In genomic region chr17:78378225-78379133, GRCh38 we compare ENCODE assay signal across 8 cellular contexts. TPM values are rescaled to one million over a fixed set of nuclear protein-coding genes. Genes with fewer than 3 reads are reported as not detected.
DNase-seq lines count a peak whose midpoint lies in the region; ATAC-seq and TF ChIP-seq lines count a peak whose summit lies in the region.

Gene PGS1, plus strand, starts transcription at chr17:78378649. Its CDS starts 17 bp downstream, at chr17:78378666.

- peak; percentile 52 for ATAC-seq in GM18520 (IDR thresholded peaks at IDR 0.05; ENCODE audit: unreplicated experiment)

- H3K9me3 ChIP-seq in A673 (ENCODE audit: low read depth, low read length, poor library complexity, severe bottlenecking) (no peaks in the 10 kb centered on the region), SJCRH30 (replicated peaks) (no peaks in the 10 kb centered on the region), neuron (ENCODE audit: low read length) (no peaks in the 10 kb centered on the region)

- DNase-seq in A673 (ENCODE audit: low spot score), result peak; percentile 87
- DNase-seq in HuH-7.5 (ENCODE audit: low spot score), result peak; percentile 63
- peak; percentile 95 to 97 for DNase-seq in SJCRH30
- DNase-seq in activated naive CD4-positive, alpha-beta T cell (lab: John Stamatoyannopoulos, UW), result peak; percentile 52 to 83 (median 74)
- peak; percentile 59 for DNase-seq in foreskin melanocyte
- peak in 46 of 49 donors; percentile 30 to 94 (median 70) for DNase-seq in substantia nigra (lab: John Stamatoyannopoulos, UW)

- H3K4me1 ChIP-seq in A673 (ENCODE audit: insufficient read depth, low read length, poor library complexity, severe bottlenecking) (peaks cover 37% of the 10 kb centered on the region), SJCRH30 (peaks cover 54% of the 10 kb centered on the region), neuron (ENCODE audit: insufficient read depth, low read length) (peaks cover 48% of the 10 kb centered on the region)

- no peak for TF ChIP-seq CTCF in A673 (conservative IDR thresholded peaks at IDR 0.05; ENCODE audit: low read depth, low read length)

- intact Hi-C loops in A673 (cut with micrococcal nuclease; ENCODE audit: unreplicated experiment), result no loop called here

- H3K27me3 ChIP-seq in A673 (replicated peaks; ENCODE audit: insufficient read depth, low read depth, low read length, poor library complexity) (no peaks in the 10 kb centered on the region), SJCRH30 (no peaks in the 10 kb centered on the region), neuron (ENCODE audit: insufficient read depth, low read length) (no peaks in the 10 kb centered on the region)

- no peaks in the 10 kb centered on the region for H3K36me3 ChIP-seq in A673 (ENCODE audit: insufficient read depth, low read length, poor library complexity, severe bottlenecking)
- no peaks in the 10 kb centered on the region; the same call in 1 of the 2 replicates for H3K36me3 ChIP-seq in SJCRH30
- H3K36me3 ChIP-seq in neuron (ENCODE audit: insufficient read depth, low read length), result peaks cover 13% of the 10 kb centered on the region

- peak within 1 kb of the TSS; percentile 91 for H2AFZ ChIP-seq in neuron (ENCODE audit: low read depth, low read length)

- POLR2A ChIA-PET in A673 (lab: Charles Lee; ENCODE audit: low non-redundant PET), result no interaction called here

- no TSS peak for BruUV-seq in A673 (replicated peaks; lab: Mats Ljungman, UMichigan)

- H3K4me3 ChIP-seq in A673 (ENCODE audit: low read depth, low read length, poor library complexity, severe bottlenecking) (peak within 1 kb of the TSS; percentile 87), SJCRH30 (peak within 1 kb of the TSS; percentile 91), neuron (ENCODE audit: low read length) (peak within 1 kb of the TSS; percentile 92)

- CTCF ChIA-PET in A673 (lab: Charles Lee), result no interaction called here

- H3K27ac ChIP-seq in A673 (ENCODE audit: low read depth, low read length, poor library complexity, severe bottlenecking) (peak within 1 kb of the TSS; percentile 78), SJCRH30 (peak within 1 kb of the TSS; percentile 95), substantia nigra (ENCODE audit: low read depth, low read length, poor library complexity, severe bottlenecking) (peak within 1 kb of the TSS; percentile 84)

RNA-seq across cellular contexts. Expression of gene PGS1, which starts in this region (rescaled TPM):
- 42.5 and 44.2 TPM in 2 replicates for total RNA-seq in A673 (2021)
- 59.8 and 66.2 TPM in 2 replicates for total RNA-seq in SJCRH30 (2014; rRNA removed; shearing (Covaris generic))

Comparison
In these comparisons a context has a peak if more than half of its experiments do, and no peak if none do; other contexts are left out.
1. Peak in every context shown above with its lines: DNase-seq, ATAC-seq, H3K4me3 ChIP-seq and H3K27ac ChIP-seq.